1 cellular context compared by ENCODE assay signal in genomic region chr14:68316078-68316868, GRCh38.
TF ChIP-seq lines count a peak whose summit lies in the region.

No MANE protein-coding gene starts in this region.

TF ChIP-seq in HepG2, 621 proteins besides CTCF, POLR2A, EP300 and RAD21 (continued from another document and continues in another):
- TF ChIP-seq SALL1 (CRISPR knock-in tag; IDR thresholded peaks at IDR 0.05) (peak; percentile 29; the same call in 1 of the 2 replicates), ISL2 (CRISPR knock-in tag; IDR thresholded peaks at IDR 0.05) (peak; percentile 68), DBP (CRISPR knock-in tag; IDR thresholded peaks at IDR 0.05; ENCODE audit: not compliant biosample characterization) (no peak), E2F5 (CRISPR knock-in tag; conservative IDR thresholded peaks at IDR 0.05) (no peak), ZNF382 (CRISPR knock-in tag; IDR thresholded peaks at IDR 0.05; ENCODE audit: borderline replicate concordance) (no peak), FOXA3 (CRISPR knock-in tag; IDR thresholded peaks at IDR 0.05) (peak; percentile 96), ZNF737 (CRISPR knock-in tag; IDR thresholded peaks at IDR 0.05; ENCODE audit: borderline replicate concordance) (no peak), NFE2L1 (CRISPR knock-in tag; IDR thresholded peaks at IDR 0.05; ENCODE audit: borderline replicate concordance) (no peak), ZKSCAN8 (CRISPR knock-in tag; IDR thresholded peaks at IDR 0.05; ENCODE audit: borderline replicate concordance) (no peak; the same call in 1 of the 2 replicates), ZNF12 (CRISPR knock-in tag; IDR thresholded peaks at IDR 0.05) (no peak), IKZF5 (CRISPR knock-in tag; IDR thresholded peaks at IDR 0.05) (0 out of 2 replicates have a peak, but pooled peaks have one; percentile 41), YY1 (IDR thresholded peaks at IDR 0.05; ENCODE audit: insufficient read depth, insufficient replicate concordance, low read depth, low read length) (peak; percentile 52), GFI1 (CRISPR knock-in tag; IDR thresholded peaks at IDR 0.05; ENCODE audit: borderline replicate concordance) (0 out of 2 replicates have a peak, but pooled peaks have one; percentile 20), GATAD2A (CRISPR knock-in tag; IDR thresholded peaks at IDR 0.05) (peak; percentile 57), MAX (IDR thresholded peaks at IDR 0.05) (peak; percentile 52; the same call in 1 of the 2 replicates), RXRA (CRISPR knock-in tag; IDR thresholded peaks at IDR 0.05) (no peak), STAG1 (CRISPR knock-in tag; IDR thresholded peaks at IDR 0.05) (no peak; the same call in 1 of the 2 replicates), PHF20 (CRISPR knock-in tag; IDR thresholded peaks at IDR 0.05) (no peak), MEIS1 (CRISPR knock-in tag; IDR thresholded peaks at IDR 0.05; ENCODE audit: borderline replicate concordance) (no peak), ZNF704 (CRISPR knock-in tag; IDR thresholded peaks at IDR 0.05; ENCODE audit: borderline replicate concordance) (no peak), JUN (CRISPR knock-in tag; IDR thresholded peaks at IDR 0.05) (no peak), ZNF142 (CRISPR knock-in tag; IDR thresholded peaks at IDR 0.05) (no peak), ZNF329 (CRISPR knock-in tag; IDR thresholded peaks at IDR 0.05; ENCODE audit: low read depth) (no peak), SAP130 (CRISPR knock-in tag; IDR thresholded peaks at IDR 0.05; ENCODE audit: low read depth) (0 out of 2 replicates have a peak, but pooled peaks have one; percentile 16), TSC22D2 (CRISPR knock-in tag; IDR thresholded peaks at IDR 0.05; ENCODE audit: borderline replicate concordance) (no peak), ESRRA (CRISPR knock-in tag; IDR thresholded peaks at IDR 0.05; ENCODE audit: low read depth) (0 out of 2 replicates have a peak, but pooled peaks have one; percentile 43), YEATS4 (CRISPR knock-in tag; IDR thresholded peaks at IDR 0.05; ENCODE audit: borderline replicate concordance) (no peak), HDAC1 (CRISPR knock-in tag; IDR thresholded peaks at IDR 0.05) (0 out of 2 replicates have a peak, but pooled peaks have one; percentile 28), TERF1 (CRISPR knock-in tag; IDR thresholded peaks at IDR 0.05) (no peak), CENPT (CRISPR knock-in tag; IDR thresholded peaks at IDR 0.05; ENCODE audit: low read depth) (no peak), NFKB2 (CRISPR knock-in tag; IDR thresholded peaks at IDR 0.05; ENCODE audit: borderline replicate concordance) (no peak), ZNF841 (CRISPR knock-in tag; IDR thresholded peaks at IDR 0.05; ENCODE audit: borderline replicate concordance) (no peak), JARID2 (CRISPR knock-in tag; IDR thresholded peaks at IDR 0.05; ENCODE audit: insufficient replicate concordance) (no peak)
- TF ChIP-seq, protein P1, sequence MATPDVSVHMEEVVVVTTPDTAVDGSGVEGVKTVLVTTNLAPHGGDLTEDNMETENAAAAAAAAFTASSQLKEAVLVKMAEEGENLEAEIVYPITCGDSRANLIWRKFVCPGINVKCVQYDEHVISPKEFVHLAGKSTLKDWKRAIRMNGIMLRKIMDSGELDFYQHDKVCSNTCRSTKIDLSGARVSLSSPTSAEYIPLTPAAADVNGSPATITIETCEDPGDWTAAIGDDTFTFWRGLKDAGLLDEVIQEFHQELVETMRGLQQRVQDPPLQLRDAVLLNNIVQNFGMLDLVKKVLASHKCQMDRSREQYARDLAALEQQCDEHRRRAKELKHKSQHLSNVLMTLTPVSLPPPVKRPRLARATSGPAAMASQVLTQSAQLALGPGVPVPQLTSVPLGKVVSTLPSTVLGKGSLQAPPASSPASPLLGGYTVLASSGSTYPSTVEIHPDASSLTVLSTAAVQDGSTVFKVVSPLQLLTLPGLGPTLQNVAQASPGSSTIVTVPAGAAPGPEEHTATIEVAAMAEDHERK (CRISPR knock-in tag; IDR thresholded peaks at IDR 0.05; ENCODE audit: low read depth): no peak
- TF ChIP-seq, protein P2, sequence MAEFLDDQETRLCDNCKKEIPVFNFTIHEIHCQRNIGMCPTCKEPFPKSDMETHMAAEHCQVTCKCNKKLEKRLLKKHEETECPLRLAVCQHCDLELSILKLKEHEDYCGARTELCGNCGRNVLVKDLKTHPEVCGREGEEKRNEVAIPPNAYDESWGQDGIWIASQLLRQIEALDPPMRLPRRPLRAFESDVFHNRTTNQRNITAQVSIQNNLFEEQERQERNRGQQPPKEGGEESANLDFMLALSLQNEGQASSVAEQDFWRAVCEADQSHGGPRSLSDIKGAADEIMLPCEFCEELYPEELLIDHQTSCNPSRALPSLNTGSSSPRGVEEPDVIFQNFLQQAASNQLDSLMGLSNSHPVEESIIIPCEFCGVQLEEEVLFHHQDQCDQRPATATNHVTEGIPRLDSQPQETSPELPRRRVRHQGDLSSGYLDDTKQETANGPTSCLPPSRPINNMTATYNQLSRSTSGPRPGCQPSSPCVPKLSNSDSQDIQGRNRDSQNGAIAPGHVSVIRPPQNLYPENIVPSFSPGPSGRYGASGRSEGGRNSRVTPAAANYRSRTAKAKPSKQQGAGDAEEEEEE (CRISPR knock-in tag; IDR thresholded peaks at IDR 0.05; ENCODE audit: borderline replicate concordance): no peak
- TF ChIP-seq, protein P3, sequence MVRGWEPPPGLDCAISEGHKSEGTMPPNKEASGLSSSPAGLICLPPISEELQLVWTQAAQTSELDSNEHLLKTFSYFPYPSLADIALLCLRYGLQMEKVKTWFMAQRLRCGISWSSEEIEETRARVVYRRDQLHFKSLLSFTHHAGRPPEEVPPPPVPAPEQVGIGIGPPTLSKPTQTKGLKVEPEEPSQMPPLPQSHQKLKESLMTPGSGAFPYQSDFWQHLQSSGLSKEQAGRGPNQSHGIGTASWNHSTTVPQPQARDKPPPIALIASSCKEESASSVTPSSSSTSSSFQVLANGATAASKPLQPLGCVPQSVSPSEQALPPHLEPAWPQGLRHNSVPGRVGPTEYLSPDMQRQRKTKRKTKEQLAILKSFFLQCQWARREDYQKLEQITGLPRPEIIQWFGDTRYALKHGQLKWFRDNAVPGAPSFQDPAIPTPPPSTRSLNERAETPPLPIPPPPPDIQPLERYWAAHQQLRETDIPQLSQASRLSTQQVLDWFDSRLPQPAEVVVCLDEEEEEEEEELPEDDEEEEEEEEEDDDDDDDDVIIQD (CRISPR knock-in tag; IDR thresholded peaks at IDR 0.05; ENCODE audit: low read depth): peak; percentile 83
- TF ChIP-seq, protein P4, sequence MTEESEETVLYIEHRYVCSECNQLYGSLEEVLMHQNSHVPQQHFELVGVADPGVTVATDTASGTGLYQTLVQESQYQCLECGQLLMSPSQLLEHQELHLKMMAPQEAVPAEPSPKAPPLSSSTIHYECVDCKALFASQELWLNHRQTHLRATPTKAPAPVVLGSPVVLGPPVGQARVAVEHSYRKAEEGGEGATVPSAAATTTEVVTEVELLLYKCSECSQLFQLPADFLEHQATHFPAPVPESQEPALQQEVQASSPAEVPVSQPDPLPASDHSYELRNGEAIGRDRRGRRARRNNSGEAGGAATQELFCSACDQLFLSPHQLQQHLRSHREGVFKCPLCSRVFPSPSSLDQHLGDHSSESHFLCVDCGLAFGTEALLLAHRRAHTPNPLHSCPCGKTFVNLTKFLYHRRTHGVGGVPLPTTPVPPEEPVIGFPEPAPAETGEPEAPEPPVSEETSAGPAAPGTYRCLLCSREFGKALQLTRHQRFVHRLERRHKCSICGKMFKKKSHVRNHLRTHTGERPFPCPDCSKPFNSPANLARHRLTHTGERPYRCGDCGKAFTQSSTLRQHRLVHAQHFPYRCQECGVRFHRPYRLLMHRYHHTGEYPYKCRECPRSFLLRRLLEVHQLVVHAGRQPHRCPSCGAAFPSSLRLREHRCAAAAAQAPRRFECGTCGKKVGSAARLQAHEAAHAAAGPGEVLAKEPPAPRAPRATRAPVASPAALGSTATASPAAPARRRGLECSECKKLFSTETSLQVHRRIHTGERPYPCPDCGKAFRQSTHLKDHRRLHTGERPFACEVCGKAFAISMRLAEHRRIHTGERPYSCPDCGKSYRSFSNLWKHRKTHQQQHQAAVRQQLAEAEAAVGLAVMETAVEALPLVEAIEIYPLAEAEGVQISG (CRISPR knock-in tag; IDR thresholded peaks at IDR 0.05): 0 out of 2 replicates have a peak, but pooled peaks have one; percentile 24
- TF ChIP-seq, protein P5, sequence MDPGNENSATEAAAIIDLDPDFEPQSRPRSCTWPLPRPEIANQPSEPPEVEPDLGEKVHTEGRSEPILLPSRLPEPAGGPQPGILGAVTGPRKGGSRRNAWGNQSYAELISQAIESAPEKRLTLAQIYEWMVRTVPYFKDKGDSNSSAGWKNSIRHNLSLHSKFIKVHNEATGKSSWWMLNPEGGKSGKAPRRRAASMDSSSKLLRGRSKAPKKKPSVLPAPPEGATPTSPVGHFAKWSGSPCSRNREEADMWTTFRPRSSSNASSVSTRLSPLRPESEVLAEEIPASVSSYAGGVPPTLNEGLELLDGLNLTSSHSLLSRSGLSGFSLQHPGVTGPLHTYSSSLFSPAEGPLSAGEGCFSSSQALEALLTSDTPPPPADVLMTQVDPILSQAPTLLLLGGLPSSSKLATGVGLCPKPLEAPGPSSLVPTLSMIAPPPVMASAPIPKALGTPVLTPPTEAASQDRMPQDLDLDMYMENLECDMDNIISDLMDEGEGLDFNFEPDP (CRISPR knock-in tag; conservative IDR thresholded peaks at IDR 0.05): no peak
